In genomic region chr11:34226210-34226609, GRCh38 we compare ENCODE assay signal across 19 cellular contexts.
DNase-seq lines count a peak whose midpoint lies in the region; ATAC-seq and TF ChIP-seq lines count a peak whose summit lies in the region.
"Had no signal": no experiment of that assay in that cellular context is flagged by ENCODE, and none has a peak within 500 bp of the region (broad histone marks: within the 10 kb centered on the region; RNA-seq: fewer than 3 reads in every experiment).

No MANE protein-coding gene starts in this region.

- CTCF ChIA-PET in PC-3 (lab: Charles Lee), result no interaction called here

- no peaks in the 10 kb centered on the region for H3K9me3 ChIP-seq in PC-3 (ENCODE audit: low read length)
- H3K9me3 ChIP-seq in colonic mucosa, result no peaks in the 10 kb centered on the region
- H3K9me3 ChIP-seq: SK-N-SH had no signal

- no peaks in the 10 kb centered on the region for H3K36me3 Mint-ChIP-seq in stimulated activated effector memory CD8-positive, alpha-beta T cell treated with anti-CD3 and anti-CD28 coated beads, Interleukin-12 subunit alpha, Interleukin-12 subunit beta, amount 100 ng/mL, for 72 hours

- TF ChIP-seq CTCF in PC-3 (conservative IDR thresholded peaks at IDR 0.05; ENCODE audit: low read depth, low read length) (no peak), colonic mucosa (IDR thresholded peaks at IDR 0.05) (no peak)

- H3K9ac ChIP-seq in PC-3 (ENCODE audit: low read length) (no peak overlapping the region), colonic mucosa (ENCODE audit: low read depth in 2 of 2, low read length in 2 of 2) (no peak overlapping the region)
- H3K9ac ChIP-seq: GM23248, SK-N-SH had no signal

- POLR2A ChIA-PET in PC-3 (lab: Charles Lee; ENCODE audit: unreplicated experiment), result no interaction called here

- no peak overlapping the region for H3K27ac Mint-ChIP-seq in stimulated activated naive CD8-positive, alpha-beta T cell treated with anti-CD3 and anti-CD28 coated beads, Interleukin-15, amount 100 ng/mL, for 72 hours
- no peak overlapping the region for H3K27ac Mint-ChIP-seq in stimulated activated effector memory CD8-positive, alpha-beta T cell treated with anti-CD3 and anti-CD28 coated beads, Interleukin-12 subunit alpha, Interleukin-12 subunit beta, amount 100 ng/mL, for 72 hours

- intact Hi-C loops in PC-3 (cut with micrococcal nuclease) (no loop called here), colonic mucosa (cut with DNase I) (no loop called here)

- peak; percentile 42; the same call in 1 of the 2 replicates for ATAC-seq in PC-3
- no peak for ATAC-seq in stimulated activated naive CD8-positive, alpha-beta T cell treated with anti-CD3 and anti-CD28 coated beads, Interleukin-15, amount 100 ng/mL, for 72 hours
- no peak for ATAC-seq in stimulated activated effector memory CD8-positive, alpha-beta T cell treated with anti-CD3 and anti-CD28 coated beads, Interleukin-12 subunit alpha, Interleukin-12 subunit beta, amount 100 ng/mL, for 72 hours

- no peaks in the 10 kb centered on the region for H3K9me2 ChIP-seq in PC-3 (replicated peaks; ENCODE audit: low read length)
- H3K9me2 ChIP-seq: SK-N-SH had no signal

- H3K79me2 ChIP-seq in PC-3 (ENCODE audit: low read length), result no peaks in the 10 kb centered on the region

- H3K27ac ChIP-seq in PC-3 (ENCODE audit: low read length), result no peak overlapping the region
- H3K27ac ChIP-seq in colonic mucosa, result peak overlapping the region; percentile 19
- H3K27ac ChIP-seq: C4-2B, GM23248 had no signal

- H3K27me3 ChIP-seq in PC-3 (ENCODE audit: low read length) (no peaks in the 10 kb centered on the region), colonic mucosa (no peaks in the 10 kb centered on the region)

- no TSS peak for BruUV-seq in PC-3 (replicated peaks; lab: Mats Ljungman, UMichigan)

- H3K4me1 Mint-ChIP-seq in stimulated activated naive CD8-positive, alpha-beta T cell treated with anti-CD3 and anti-CD28 coated beads, Interleukin-15, amount 100 ng/mL, for 72 hours, result peaks cover 29% of the 10 kb centered on the region
- H3K4me1 Mint-ChIP-seq in stimulated activated effector memory CD8-positive, alpha-beta T cell treated with anti-CD3 and anti-CD28 coated beads, Interleukin-12 subunit alpha, Interleukin-12 subunit beta, amount 100 ng/mL, for 72 hours, result peaks cover 18% of the 10 kb centered on the region

- H4K20me1 ChIP-seq in PC-3 (ENCODE audit: low read length), result no peaks in the 10 kb centered on the region

- H3K36me3 ChIP-seq in PC-3 (ENCODE audit: low read depth, low read length) (no peaks in the 10 kb centered on the region), colonic mucosa (no peaks in the 10 kb centered on the region)

- no peak overlapping the region for H2AFZ ChIP-seq in PC-3 (ENCODE audit: low read length)
- H2AFZ ChIP-seq: GM23248 had no signal

- no peak overlapping the region for H3K4me2 ChIP-seq in PC-3 (ENCODE audit: low read length)
- H3K4me2 ChIP-seq: SK-N-SH had no signal

- H3K9me3 Mint-ChIP-seq in stimulated activated naive CD8-positive, alpha-beta T cell treated with anti-CD3 and anti-CD28 coated beads, Interleukin-15, amount 100 ng/mL, for 72 hours, result no peaks in the 10 kb centered on the region
- no peaks in the 10 kb centered on the region for H3K9me3 Mint-ChIP-seq in stimulated activated effector memory CD8-positive, alpha-beta T cell treated with anti-CD3 and anti-CD28 coated beads, Interleukin-12 subunit alpha, Interleukin-12 subunit beta, amount 100 ng/mL, for 72 hours

- no peak overlapping the region for H3K4me3 Mint-ChIP-seq in stimulated activated naive CD8-positive, alpha-beta T cell treated with anti-CD3 and anti-CD28 coated beads, Interleukin-15, amount 100 ng/mL, for 72 hours
- H3K4me3 Mint-ChIP-seq in stimulated activated effector memory CD8-positive, alpha-beta T cell treated with anti-CD3 and anti-CD28 coated beads, Interleukin-12 subunit alpha, Interleukin-12 subunit beta, amount 100 ng/mL, for 72 hours, result no peak overlapping the region

- H3F3A ChIP-seq in PC-3 (ENCODE audit: low read length, unreplicated experiment), result no peaks in the 10 kb centered on the region

- peak; percentile 18 for DNase-seq in GDM1 (lab: John Stamatoyannopoulos, UW)
- peak; percentile 35 for DNase-seq in M059J (ENCODE audit: low read depth)
- no peak for DNase-seq in PC-3
- no peak for DNase-seq in colonic mucosa
- no peak for DNase-seq in activated CD4-positive, alpha-beta T cell treated with anti-CD3 and anti-CD28 coated beads for 4 hours
- DNase-seq in globus pallidus (ENCODE audit: low spot score), result no peak
- DNase-seq in stimulated activated naive CD8-positive, alpha-beta T cell treated with anti-CD3 and anti-CD28 coated beads, Interleukin-15, amount 100 ng/mL, for 72 hours, result no peak
- no peak for DNase-seq in stimulated activated effector memory CD8-positive, alpha-beta T cell treated with anti-CD3 and anti-CD28 coated beads, Interleukin-12 subunit alpha, Interleukin-12 subunit beta, amount 100 ng/mL, for 72 hours (ENCODE audit: low spot score in 2 of 2)
- DNase-seq: DMS 273 treated with DMSO at 0.1 percent for 48 hours, GM23248, MM.1S, NCI-H1417 treated with DMSO at 0.1 percent for 48 hours, NCI-H2029, NCI-H2171, NCI-H446 treated with DMSO at 0.1 percent for 48 hours, NCI-H748 treated with DMSO at 0.1 percent for 48 hours, SHP77, SK-N-SH had no signal

- H3K4me1 ChIP-seq in PC-3 (ENCODE audit: insufficient read depth, low read length), result peaks cover 19% of the 10 kb centered on the region
- peaks cover 4% of the 10 kb centered on the region for H3K4me1 ChIP-seq in colonic mucosa

- peaks cover 16% of the 10 kb centered on the region for H3K27me3 Mint-ChIP-seq in stimulated activated naive CD8-positive, alpha-beta T cell treated with anti-CD3 and anti-CD28 coated beads, Interleukin-15, amount 100 ng/mL, for 72 hours

- H3K4me3 ChIP-seq in PC-3 (ENCODE audit: low read length), result no peak overlapping the region
- H3K4me3 ChIP-seq in colonic mucosa, result no peak overlapping the region
- H3K4me3 ChIP-seq: GM23248 had no signal

Comparison
In these comparisons a context has a peak if more than half of its experiments do, and no peak if none do; other contexts are left out.
1. DNase-seq: peak in GDM1 (single experiment) and M059J (single experiment); none in PC-3 (single experiment), colonic mucosa (single experiment), activated CD4-positive, alpha-beta T cell treated with anti-CD3 and anti-CD28 coated beads for 4 hours (0 of 2), globus pallidus (single experiment), stimulated activated naive CD8-positive, alpha-beta T cell treated with anti-CD3 and anti-CD28 coated beads, Interleukin-15, amount 100 ng/mL, for 72 hours (0 of 2) and stimulated activated effector memory CD8-positive, alpha-beta T cell treated with anti-CD3 and anti-CD28 coated beads, Interleukin-12 subunit alpha, Interleukin-12 subunit beta, amount 100 ng/mL, for 72 hours (0 of 2).